In genomic region chr17:77140166-77140877, GRCh38 we compare ENCODE assay signal across 8 cellular contexts. TPM values are rescaled to one million over a fixed set of nuclear protein-coding genes. Genes with fewer than 3 reads are reported as not detected.
DNase-seq lines count a peak whose midpoint lies in the region; TF ChIP-seq lines count a peak whose summit lies in the region.

No MANE protein-coding gene starts in this region.

- WGBS in stomach, 5 donors: 1 to 2% (median 1%) methylated on average over 20 to 66 of the region's 67 CpGs

- peaks cover 4% of the 10 kb centered on the region for H3K36me3 ChIP-seq in H7 (replicated peaks; ENCODE audit: control insufficient read depth, insufficient read depth, low read length)
- H3K36me3 ChIP-seq in stomach: peaks cover 0 to 22% (median 17%) of the 10 kb centered on the region in 4 donors

- TF ChIP-seq POLR2A in Raji (IDR thresholded peaks at IDR 0.05; ENCODE audit: insufficient read depth, low read depth, low read length): peak; percentile 85
- peak in 2 of 4 donors; percentile 86 to 93 for TF ChIP-seq POLR2A in stomach (IDR thresholded peaks at IDR 0.05)

- TF ChIP-seq EP300 in stomach (IDR thresholded peaks at IDR 0.05): no peak

- DNase-seq in G401 (ENCODE audit: low spot score) (peak; percentile 99), H7 (peak; percentile 99), M059J (ENCODE audit: low read depth) (peak; percentile 95), activated gamma-delta T cell (lab: John Stamatoyannopoulos, UW) (peak; percentile 100), fibroblast of villous mesenchyme (ENCODE audit: low read depth) (peak; percentile 99), neural crest cell (ENCODE audit: low read depth, low spot score) (peak; percentile 99), stomach (peak; percentile 100)

- in situ Hi-C loops in G401 (cut with HindIII; ENCODE audit: low sequenced_read_pairs): no loop called here

- H3K36me3 Mint-ChIP-seq in neural crest cell (ENCODE audit: low read depth): peaks cover 10% of the 10 kb centered on the region

- TF ChIP-seq CTCF in fibroblast of villous mesenchyme (IDR thresholded peaks at IDR 0.05; ENCODE audit: insufficient read depth, low read depth, low read length): no peak
- TF ChIP-seq CTCF in neural crest cell (conservative IDR thresholded peaks at IDR 0.05): peak; percentile 17
- peak in 1 of 7 experiments; percentile 7 for TF ChIP-seq CTCF in stomach (IDR thresholded peaks at IDR 0.05)

- no peaks in the 10 kb centered on the region for H3K27me3 ChIP-seq in H7 (ENCODE audit: control insufficient read depth, insufficient read depth, low read length)
- no peaks in the 10 kb centered on the region for H3K27me3 ChIP-seq in stomach

- H3K4me1 ChIP-seq in stomach: peaks cover 18 to 60% (median 44%) of the 10 kb centered on the region in 4 donors

- peaks cover 33% of the 10 kb centered on the region for H3K4me1 Mint-ChIP-seq in neural crest cell

- no peaks in the 10 kb centered on the region for H3K27me3 Mint-ChIP-seq in neural crest cell (ENCODE audit: low read depth)

- H3K9me3 ChIP-seq in stomach: peaks cover 0 to 7% (median 0%) of the 10 kb centered on the region in 4 donors

- H3K27ac ChIP-seq in stomach: peak overlapping the region; percentile 95 to 99 (median 96)

- H3K27ac Mint-ChIP-seq in neural crest cell (ENCODE audit: unreplicated experiment): peak overlapping the region; percentile 63

- peak overlapping the region; percentile 59 for H3K4me3 ChIP-seq in H7 (ENCODE audit: insufficient read depth, low read depth, low read length)
- peak overlapping the region; percentile 58 for H3K4me3 ChIP-seq in fibroblast of villous mesenchyme (ENCODE audit: low read depth, low read length)
- H3K4me3 ChIP-seq in stomach: peak overlapping the region; percentile 67 to 99 (median 92)

- H3K9me3 Mint-ChIP-seq in neural crest cell: peaks cover 2% of the 10 kb centered on the region

- H3K4me3 Mint-ChIP-seq in neural crest cell: peak overlapping the region; percentile 86

- intact Hi-C loops in stomach (cut with DNase I; ENCODE audit: low total_unique reads): loop anchor here (10.0 kb wide), 1 partner anchor 74 kb away; no protein-coding TSS in a partner anchor

RNA-seq across cellular contexts. Expression of gene SEC14L1, which starts 0.4 kb away (rescaled TPM):
- total RNA-seq in G401 (2014; rRNA removed; shearing (Covaris generic)): 48.1 and 58.3 TPM in 2 replicates
- total RNA-seq in H7 (2014; rRNA removed; shearing (Covaris generic)): 45.9 and 68.3 TPM in 2 replicates
- 29.2 and 49.4 TPM in 2 replicates for total RNA-seq in M059J (2014; rRNA removed; shearing (Covaris generic))
- total RNA-seq in fibroblast of villous mesenchyme (51.2 and 101 TPM in 2 replicates), neural crest cell (108 TPM in 2 replicates), stomach (100 to 1,000 TPM in 1 of 5 donors, 10 to 100 TPM in 3, 1 to 10 TPM in 1; 3.2 to 106 (median 60.1) TPM)
- polyA plus RNA-seq in stomach: 10 to 100 TPM; 17.0 to 39.5 (median 30.2) TPM

Comparison
In these comparisons a context has a peak if more than half of its experiments do, and no peak if none do; other contexts are left out.
1. Peak in every context shown above with its lines: DNase-seq, H3K4me3 ChIP-seq and H3K27ac ChIP-seq.